ENCODE assay signal across 2 cellular contexts in the genomic region with DNA sequence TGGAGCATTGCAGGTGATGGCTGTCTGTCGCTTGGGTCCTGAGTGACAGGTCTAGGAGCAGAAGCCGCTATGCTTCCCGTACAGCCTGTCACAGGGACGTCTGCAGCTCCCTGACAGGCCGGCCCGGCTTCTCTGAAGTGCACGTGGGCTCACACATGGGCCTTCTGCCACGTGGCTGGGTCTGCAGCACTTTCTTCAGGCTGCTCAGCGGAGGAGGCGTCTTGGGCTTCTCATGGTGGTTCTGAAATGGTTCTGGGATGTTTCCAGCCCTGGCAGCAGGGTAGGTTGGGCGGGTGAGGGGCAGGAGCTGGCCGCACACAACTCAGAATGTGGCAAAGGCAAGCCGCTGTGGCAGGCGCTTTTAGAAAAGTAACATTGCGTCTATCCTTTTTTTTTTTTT.
TF ChIP-seq lines count a peak whose summit lies in the region.

No MANE protein-coding gene starts in this region.

TF ChIP-seq in K562, 482 proteins besides CTCF, POLR2A, EP300 and RAD21 (continued from another document):
- TF ChIP-seq, protein P1, sequence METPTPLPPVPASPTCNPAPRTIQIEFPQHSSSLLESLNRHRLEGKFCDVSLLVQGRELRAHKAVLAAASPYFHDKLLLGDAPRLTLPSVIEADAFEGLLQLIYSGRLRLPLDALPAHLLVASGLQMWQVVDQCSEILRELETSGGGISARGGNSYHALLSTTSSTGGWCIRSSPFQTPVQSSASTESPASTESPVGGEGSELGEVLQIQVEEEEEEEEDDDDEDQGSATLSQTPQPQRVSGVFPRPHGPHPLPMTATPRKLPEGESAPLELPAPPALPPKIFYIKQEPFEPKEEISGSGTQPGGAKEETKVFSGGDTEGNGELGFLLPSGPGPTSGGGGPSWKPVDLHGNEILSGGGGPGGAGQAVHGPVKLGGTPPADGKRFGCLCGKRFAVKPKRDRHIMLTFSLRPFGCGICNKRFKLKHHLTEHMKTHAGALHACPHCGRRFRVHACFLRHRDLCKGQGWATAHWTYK (CRISPR knock-in tag; IDR thresholded peaks at IDR 0.05) = no peak
- TF ChIP-seq, protein P2, sequence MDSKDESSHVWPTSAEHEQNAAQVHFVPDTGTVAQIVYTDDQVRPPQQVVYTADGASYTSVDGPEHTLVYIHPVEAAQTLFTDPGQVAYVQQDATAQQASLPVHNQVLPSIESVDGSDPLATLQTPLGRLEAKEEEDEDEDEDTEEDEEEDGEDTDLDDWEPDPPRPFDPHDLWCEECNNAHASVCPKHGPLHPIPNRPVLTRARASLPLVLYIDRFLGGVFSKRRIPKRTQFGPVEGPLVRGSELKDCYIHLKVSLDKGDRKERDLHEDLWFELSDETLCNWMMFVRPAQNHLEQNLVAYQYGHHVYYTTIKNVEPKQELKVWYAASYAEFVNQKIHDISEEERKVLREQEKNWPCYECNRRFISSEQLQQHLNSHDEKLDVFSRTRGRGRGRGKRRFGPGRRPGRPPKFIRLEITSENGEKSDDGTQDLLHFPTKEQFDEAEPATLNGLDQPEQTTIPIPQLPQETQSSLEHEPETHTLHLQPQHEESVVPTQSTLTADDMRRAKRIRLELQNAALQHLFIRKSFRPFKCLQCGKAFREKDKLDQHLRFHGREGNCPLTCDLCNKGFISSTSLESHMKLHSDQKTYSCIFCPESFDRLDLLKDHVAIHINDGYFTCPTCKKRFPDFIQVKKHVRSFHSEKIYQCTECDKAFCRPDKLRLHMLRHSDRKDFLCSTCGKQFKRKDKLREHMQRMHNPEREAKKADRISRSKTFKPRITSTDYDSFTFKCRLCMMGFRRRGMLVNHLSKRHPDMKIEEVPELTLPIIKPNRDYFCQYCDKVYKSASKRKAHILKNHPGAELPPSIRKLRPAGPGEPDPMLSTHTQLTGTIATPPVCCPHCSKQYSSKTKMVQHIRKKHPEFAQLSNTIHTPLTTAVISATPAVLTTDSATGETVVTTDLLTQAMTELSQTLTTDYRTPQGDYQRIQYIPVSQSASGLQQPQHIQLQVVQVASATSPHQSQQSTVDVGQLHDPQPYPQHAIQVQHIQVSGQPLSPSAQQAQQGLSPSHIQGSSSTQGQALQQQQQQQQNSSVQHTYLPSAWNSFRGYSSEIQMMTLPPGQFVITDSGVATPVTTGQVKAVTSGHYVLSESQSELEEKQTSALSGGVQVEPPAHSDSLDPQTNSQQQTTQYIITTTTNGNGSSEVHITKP (IDR thresholded peaks at IDR 0.05; ENCODE audit: partially characterized antibody) = no peak
- no peak for TF ChIP-seq DACH1 (IDR thresholded peaks at IDR 0.05; ENCODE audit: partially characterized antibody)
- TF ChIP-seq, protein P3, sequence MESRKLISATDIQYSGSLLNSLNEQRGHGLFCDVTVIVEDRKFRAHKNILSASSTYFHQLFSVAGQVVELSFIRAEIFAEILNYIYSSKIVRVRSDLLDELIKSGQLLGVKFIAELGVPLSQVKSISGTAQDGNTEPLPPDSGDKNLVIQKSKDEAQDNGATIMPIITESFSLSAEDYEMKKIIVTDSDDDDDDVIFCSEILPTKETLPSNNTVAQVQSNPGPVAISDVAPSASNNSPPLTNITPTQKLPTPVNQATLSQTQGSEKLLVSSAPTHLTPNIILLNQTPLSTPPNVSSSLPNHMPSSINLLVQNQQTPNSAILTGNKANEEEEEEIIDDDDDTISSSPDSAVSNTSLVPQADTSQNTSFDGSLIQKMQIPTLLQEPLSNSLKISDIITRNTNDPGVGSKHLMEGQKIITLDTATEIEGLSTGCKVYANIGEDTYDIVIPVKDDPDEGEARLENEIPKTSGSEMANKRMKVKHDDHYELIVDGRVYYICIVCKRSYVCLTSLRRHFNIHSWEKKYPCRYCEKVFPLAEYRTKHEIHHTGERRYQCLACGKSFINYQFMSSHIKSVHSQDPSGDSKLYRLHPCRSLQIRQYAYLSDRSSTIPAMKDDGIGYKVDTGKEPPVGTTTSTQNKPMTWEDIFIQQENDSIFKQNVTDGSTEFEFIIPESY (CRISPR knock-in tag; IDR thresholded peaks at IDR 0.05) = no peak
- TF ChIP-seq, protein P4, sequence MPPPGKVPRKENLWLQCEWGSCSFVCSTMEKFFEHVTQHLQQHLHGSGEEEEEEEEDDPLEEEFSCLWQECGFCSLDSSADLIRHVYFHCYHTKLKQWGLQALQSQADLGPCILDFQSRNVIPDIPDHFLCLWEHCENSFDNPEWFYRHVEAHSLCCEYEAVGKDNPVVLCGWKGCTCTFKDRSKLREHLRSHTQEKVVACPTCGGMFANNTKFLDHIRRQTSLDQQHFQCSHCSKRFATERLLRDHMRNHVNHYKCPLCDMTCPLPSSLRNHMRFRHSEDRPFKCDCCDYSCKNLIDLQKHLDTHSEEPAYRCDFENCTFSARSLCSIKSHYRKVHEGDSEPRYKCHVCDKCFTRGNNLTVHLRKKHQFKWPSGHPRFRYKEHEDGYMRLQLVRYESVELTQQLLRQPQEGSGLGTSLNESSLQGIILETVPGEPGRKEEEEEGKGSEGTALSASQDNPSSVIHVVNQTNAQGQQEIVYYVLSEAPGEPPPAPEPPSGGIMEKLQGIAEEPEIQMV (tag; conservative IDR thresholded peaks at IDR 0.05; ENCODE audit: low read depth) = no peak

TF ChIP-seq in GM23338, 12 proteins besides CTCF, POLR2A, EP300 and RAD21 (continued from another document):
- TF ChIP-seq STAT1 (IDR thresholded peaks at IDR 0.05; ENCODE audit: unreplicated experiment) (no peak), POLR2AphosphoS5 (IDR thresholded peaks at IDR 0.05; ENCODE audit: low read depth) (no peak), CREB1 (CRISPR knock-in tag; IDR thresholded peaks at IDR 0.05; ENCODE audit: low read depth) (no peak), JUNB (IDR thresholded peaks at IDR 0.05; ENCODE audit: unreplicated experiment) (no peak), ZNF331 (CRISPR knock-in tag; IDR thresholded peaks at IDR 0.05; ENCODE audit: low read depth) (no peak), EZH2phosphoT487 (IDR thresholded peaks at IDR 0.05; ENCODE audit: unreplicated experiment) (no peak), EZH2 (IDR thresholded peaks at IDR 0.05; ENCODE audit: low read depth, unreplicated experiment) (no peak)
- TF ChIP-seq, protein P5, sequence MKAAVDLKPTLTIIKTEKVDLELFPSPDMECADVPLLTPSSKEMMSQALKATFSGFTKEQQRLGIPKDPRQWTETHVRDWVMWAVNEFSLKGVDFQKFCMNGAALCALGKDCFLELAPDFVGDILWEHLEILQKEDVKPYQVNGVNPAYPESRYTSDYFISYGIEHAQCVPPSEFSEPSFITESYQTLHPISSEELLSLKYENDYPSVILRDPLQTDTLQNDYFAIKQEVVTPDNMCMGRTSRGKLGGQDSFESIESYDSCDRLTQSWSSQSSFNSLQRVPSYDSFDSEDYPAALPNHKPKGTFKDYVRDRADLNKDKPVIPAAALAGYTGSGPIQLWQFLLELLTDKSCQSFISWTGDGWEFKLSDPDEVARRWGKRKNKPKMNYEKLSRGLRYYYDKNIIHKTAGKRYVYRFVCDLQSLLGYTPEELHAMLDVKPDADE (IDR thresholded peaks at IDR 0.05) = no peak
- TF ChIP-seq, protein P6, sequence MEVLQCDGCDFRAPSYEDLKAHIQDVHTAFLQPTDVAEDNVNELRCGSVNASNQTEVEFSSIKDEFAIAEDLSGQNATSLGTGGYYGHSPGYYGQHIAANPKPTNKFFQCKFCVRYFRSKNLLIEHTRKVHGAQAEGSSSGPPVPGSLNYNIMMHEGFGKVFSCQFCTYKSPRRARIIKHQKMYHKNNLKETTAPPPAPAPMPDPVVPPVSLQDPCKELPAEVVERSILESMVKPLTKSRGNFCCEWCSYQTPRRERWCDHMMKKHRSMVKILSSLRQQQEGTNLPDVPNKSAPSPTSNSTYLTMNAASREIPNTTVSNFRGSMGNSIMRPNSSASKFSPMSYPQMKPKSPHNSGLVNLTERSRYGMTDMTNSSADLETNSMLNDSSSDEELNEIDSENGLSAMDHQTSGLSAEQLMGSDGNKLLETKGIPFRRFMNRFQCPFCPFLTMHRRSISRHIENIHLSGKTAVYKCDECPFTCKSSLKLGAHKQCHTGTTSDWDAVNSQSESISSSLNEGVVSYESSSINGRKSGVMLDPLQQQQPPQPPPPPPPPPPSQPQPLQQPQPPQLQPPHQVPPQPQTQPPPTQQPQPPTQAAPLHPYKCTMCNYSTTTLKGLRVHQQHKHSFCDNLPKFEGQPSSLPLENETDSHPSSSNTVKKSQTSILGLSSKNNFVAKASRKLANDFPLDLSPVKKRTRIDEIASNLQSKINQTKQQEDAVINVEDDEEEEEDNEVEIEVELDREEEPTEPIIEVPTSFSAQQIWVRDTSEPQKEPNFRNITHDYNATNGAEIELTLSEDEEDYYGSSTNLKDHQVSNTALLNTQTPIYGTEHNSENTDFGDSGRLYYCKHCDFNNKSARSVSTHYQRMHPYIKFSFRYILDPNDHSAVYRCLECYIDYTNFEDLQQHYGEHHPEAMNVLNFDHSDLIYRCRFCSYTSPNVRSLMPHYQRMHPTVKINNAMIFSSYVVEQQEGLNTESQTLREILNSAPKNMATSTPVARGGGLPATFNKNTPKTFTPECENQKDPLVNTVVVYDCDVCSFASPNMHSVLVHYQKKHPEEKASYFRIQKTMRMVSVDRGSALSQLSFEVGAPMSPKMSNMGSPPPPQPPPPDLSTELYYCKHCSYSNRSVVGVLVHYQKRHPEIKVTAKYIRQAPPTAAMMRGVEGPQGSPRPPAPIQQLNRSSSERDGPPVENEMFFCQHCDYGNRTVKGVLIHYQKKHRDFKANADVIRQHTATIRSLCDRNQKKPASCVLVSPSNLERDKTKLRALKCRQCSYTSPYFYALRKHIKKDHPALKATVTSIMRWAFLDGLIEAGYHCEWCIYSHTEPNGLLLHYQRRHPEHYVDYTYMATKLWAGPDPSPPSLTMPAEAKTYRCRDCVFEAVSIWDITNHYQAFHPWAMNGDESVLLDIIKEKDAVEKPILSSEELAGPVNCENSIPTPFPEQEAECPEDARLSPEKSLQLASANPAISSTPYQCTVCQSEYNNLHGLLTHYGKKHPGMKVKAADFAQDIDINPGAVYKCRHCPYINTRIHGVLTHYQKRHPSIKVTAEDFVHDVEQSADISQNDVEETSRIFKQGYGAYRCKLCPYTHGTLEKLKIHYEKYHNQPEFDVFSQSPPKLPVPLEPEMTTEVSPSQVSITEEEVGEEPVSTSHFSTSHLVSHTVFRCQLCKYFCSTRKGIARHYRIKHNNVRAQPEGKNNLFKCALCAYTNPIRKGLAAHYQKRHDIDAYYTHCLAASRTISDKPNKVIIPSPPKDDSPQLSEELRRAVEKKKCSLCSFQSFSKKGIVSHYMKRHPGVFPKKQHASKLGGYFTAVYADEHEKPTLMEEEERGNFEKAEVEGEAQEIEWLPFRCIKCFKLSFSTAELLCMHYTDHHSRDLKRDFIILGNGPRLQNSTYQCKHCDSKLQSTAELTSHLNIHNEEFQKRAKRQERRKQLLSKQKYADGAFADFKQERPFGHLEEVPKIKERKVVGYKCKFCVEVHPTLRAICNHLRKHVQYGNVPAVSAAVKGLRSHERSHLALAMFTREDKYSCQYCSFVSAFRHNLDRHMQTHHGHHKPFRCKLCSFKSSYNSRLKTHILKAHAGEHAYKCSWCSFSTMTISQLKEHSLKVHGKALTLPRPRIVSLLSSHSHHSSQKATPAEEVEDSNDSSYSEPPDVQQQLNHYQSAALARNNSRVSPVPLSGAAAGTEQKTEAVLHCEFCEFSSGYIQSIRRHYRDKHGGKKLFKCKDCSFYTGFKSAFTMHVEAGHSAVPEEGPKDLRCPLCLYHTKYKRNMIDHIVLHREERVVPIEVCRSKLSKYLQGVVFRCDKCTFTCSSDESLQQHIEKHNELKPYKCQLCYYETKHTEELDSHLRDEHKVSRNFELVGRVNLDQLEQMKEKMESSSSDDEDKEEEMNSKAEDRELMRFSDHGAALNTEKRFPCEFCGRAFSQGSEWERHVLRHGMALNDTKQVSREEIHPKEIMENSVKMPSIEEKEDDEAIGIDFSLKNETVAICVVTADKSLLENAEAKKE (CRISPR knock-in tag; IDR thresholded peaks at IDR 0.05) = no peak
TF ChIP-seq in GM23338: peak in this region for 0.
